22 cellular contexts compared by ENCODE assay signal in genomic region chr11:15618583-15619032, GRCh38.
"Had no signal": no experiment of that assay in that cellular context is flagged by ENCODE, and none has a peak within 500 bp of the region (broad histone marks: within the 10 kb centered on the region; RNA-seq: fewer than 3 reads in every experiment).

No MANE protein-coding gene starts in this region.

- H3K9ac ChIP-seq: SK-N-SH had no signal

- DNase-seq: activated CD4-positive, alpha-beta T cell treated with anti-CD3 and anti-CD28 coated beads for 48 hours; activated CD4-positive, alpha-beta T cell treated with anti-CD3 and anti-CD28 coated beads, Interleukin-2, amount 50 U/mL, for 48 hours; activated CD4-positive, CD25-positive, alpha-beta regulatory T cell treated with anti-CD3 and anti-CD28 coated beads, Interleukin-2, amount 50 U/mL, for 72 hours; activated CD8-positive, alpha-beta memory T cell treated with anti-CD3 and anti-CD28 coated beads, Interleukin-2, amount 10 ng/mL, durations not matched to agents 7 days and 5 days; activated effector memory CD4-positive, alpha-beta T cell treated with Interleukin-2 at 50 U/mL for 16 hours; activated naive CD4-positive, alpha-beta T cell; activated T-cell treated with anti-CD3 and anti-CD28 coated beads, Interleukin-2, amount 50 U/mL, for 24 hours; aorta; MG63; MV-4-11; NCI-H1092 treated with DMSO at 0.1 percent for 48 hours; NCI-H1417 treated with DMSO at 0.1 percent for 48 hours; NCI-H1694; NCI-H2029; NCI-H2107; NCI-H2171 treated with DMSO at 0.1 percent for 48 hours; NCI-H226; NCI-H510A; NCI-H82; SJCRH30; SK-N-SH had no signal

- H3K9me3 ChIP-seq: MG63, SJCRH30, SK-N-SH had no signal

- H3K4me2 ChIP-seq: SK-N-SH had no signal

- H3K27me3 ChIP-seq: MG63 had no signal

- H3K27ac ChIP-seq: SJCRH30 had no signal

- H3K4me1 ChIP-seq: SJCRH30 had no signal

- H3K36me3 ChIP-seq: MG63, SJCRH30 had no signal

- H3K9me2 ChIP-seq: SK-N-SH had no signal

- ATAC-seq: activated CD8-positive, alpha-beta memory T cell treated with anti-CD3 and anti-CD28 coated beads, Interleukin-2, amount 10 ng/mL, durations not matched to agents 7 days and 5 days; WTC11 had no signal

- H3K4me3 ChIP-seq: MG63, SJCRH30 had no signal
